In genomic region chr10:52314822-52315552, GRCh38 we compare ENCODE assay signal across 8 cellular contexts. TPM values are rescaled to one million over a fixed set of nuclear protein-coding genes. Genes with fewer than 3 reads are reported as not detected.
A peak's percentile ranks its signal among the peaks of the same experiment; 100 is the strongest.
DNase-seq lines count a peak whose midpoint lies in the region; ATAC-seq and TF ChIP-seq lines count a peak whose summit lies in the region.

No MANE protein-coding gene starts in this region.

- H3K27ac ChIP-seq in 22Rv1: peak overlapping the region; percentile 46
- H3K27ac ChIP-seq in dorsolateral prefrontal cortex: peak overlapping the region in 21 of 59 donors; percentile 12 to 74 (median 44)

- H3K4me3 Mint-ChIP-seq in mesothelial cell of epicardium: peak overlapping the region; percentile 80

- H3K27me3 ChIP-seq in dorsolateral prefrontal cortex: peaks cover 0 to 16% (median 0%) of the 10 kb centered on the region in 45 donors

- peak overlapping the region; percentile 33 to 83 (median 65) for H3K4me3 ChIP-seq in dorsolateral prefrontal cortex

- peaks cover 31% of the 10 kb centered on the region for H3K4me1 Mint-ChIP-seq in mesothelial cell of epicardium

- ATAC-seq in HG03175 (IDR thresholded peaks at IDR 0.05; ENCODE audit: unreplicated experiment): peak; percentile 10

- TF ChIP-seq CTCF in 22Rv1 (IDR thresholded peaks at IDR 0.05): peak; percentile 48; the same call in 1 of the 2 replicates
- TF ChIP-seq CTCF in dorsolateral prefrontal cortex (IDR thresholded peaks at IDR 0.05 in 54 of 56, conservative IDR thresholded peaks at IDR 0.05 in 2 of 56; ENCODE audit: low read depth in 1 of 56, partially characterized antibody in 56 of 56): no peak
- TF ChIP-seq CTCF in mesothelial cell of epicardium (IDR thresholded peaks at IDR 0.05; ENCODE audit: unreplicated experiment): no peak

- peak in 5 of 10 donors; percentile 34 to 60 (median 48) for DNase-seq in dorsolateral prefrontal cortex
- DNase-seq in mesothelial cell of epicardium (ENCODE audit: low spot score in 2 of 2, unreplicated experiment in 2 of 2): no peak
- DNase-seq in stimulated activated CD4-positive, alpha-beta T cell treated with anti-CD3 and anti-CD28 coated beads, Interleukin-4, amount 100 ng/mL, for 4 hours: no peak
- no peak for DNase-seq in DMS79 treated with DMSO at 0.1 percent for 48 hours (lab: John Stamatoyannopoulos, UW)
- DNase-seq in NCI-H2171 treated with DMSO at 0.1 percent for 48 hours (lab: John Stamatoyannopoulos, UW): no peak
- DNase-seq in amniotic stem cell (lab: John Stamatoyannopoulos, UW): no peak

- H3K36me3 Mint-ChIP-seq in mesothelial cell of epicardium: no peaks in the 10 kb centered on the region

- intact Hi-C loops in dorsolateral prefrontal cortex (cut with DNase I): loop anchor here in 1 of 2 donors (5.0 to 10.0 kb wide), 3 partner anchors 172 to 410 kb away; no protein-coding TSS in a partner anchor

- no peaks in the 10 kb centered on the region for H3K9me3 Mint-ChIP-seq in mesothelial cell of epicardium

- H3K27ac Mint-ChIP-seq in mesothelial cell of epicardium: no peak overlapping the region

- H3K27me3 Mint-ChIP-seq in mesothelial cell of epicardium (ENCODE audit: low read depth): peaks cover 69% of the 10 kb centered on the region

RNA-seq across cellular contexts. Expression of gene DKK1, which starts 0.9 kb away (rescaled TPM):
- 10 to 100 TPM in 2 of 120 experiments, 1 to 10 TPM in 115, under 1 TPM in 3; 0.27 to 13.2 (median 3.1) TPM for total RNA-seq in dorsolateral prefrontal cortex
- 12.7 to 13.3 TPM (median 13.0 TPM) in 3 replicates for total RNA-seq in mesothelial cell of epicardium
